ENCODE assay signal across 7 cellular contexts in the genomic region with DNA sequence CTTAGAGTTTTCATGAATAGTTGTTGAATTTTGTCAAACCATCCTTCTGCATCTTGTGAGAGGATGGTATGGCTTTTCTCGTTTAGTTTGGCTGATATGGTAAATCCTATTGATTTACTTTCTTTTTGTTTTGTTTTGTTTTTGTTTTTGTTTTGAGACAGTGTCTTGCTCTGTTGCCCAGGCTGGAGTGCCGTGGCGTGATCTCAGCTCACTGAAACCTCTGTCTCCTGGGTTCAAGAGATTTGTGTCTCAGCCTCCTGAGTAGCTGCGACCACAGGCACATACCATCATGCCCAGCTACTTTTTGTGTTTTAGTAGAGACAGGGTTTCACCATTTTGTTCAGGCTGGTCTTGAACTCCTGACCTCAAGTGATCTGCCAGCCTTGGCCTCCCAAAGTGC.
ATAC-seq lines count a peak whose summit lies in the region.

No MANE protein-coding gene starts in this region.

- ATAC-seq in GM18517 (IDR thresholded peaks at IDR 0.05; ENCODE audit: unreplicated experiment) (peak; percentile 14), GM18907 (IDR thresholded peaks at IDR 0.05; ENCODE audit: unreplicated experiment) (peak; percentile 24), GM19395 (IDR thresholded peaks at IDR 0.05; ENCODE audit: unreplicated experiment) (peak; percentile 24), GM21717 (IDR thresholded peaks at IDR 0.05; ENCODE audit: unreplicated experiment) (peak; percentile 28), HG02798 (IDR thresholded peaks at IDR 0.05; ENCODE audit: poor library complexity, unreplicated experiment) (peak; percentile 20), HG03196 (IDR thresholded peaks at IDR 0.05; ENCODE audit: unreplicated experiment) (peak; percentile 15), HG03460 (IDR thresholded peaks at IDR 0.05; ENCODE audit: unreplicated experiment) (peak; percentile 4)

Comparison
In these comparisons a context has a peak if more than half of its experiments do, and no peak if none do; other contexts are left out.
1. Peak in every context shown above with its lines: ATAC-seq.